ENCODE assay signal across 8 cellular contexts in genomic region chr1:2232255-2232915, GRCh38. TPM values are rescaled to one million over a fixed set of nuclear protein-coding genes. Genes with fewer than 3 reads are reported as not detected.
DNase-seq lines count a peak whose midpoint lies in the region; ATAC-seq and TF ChIP-seq lines count a peak whose summit lies in the region.

No MANE protein-coding gene starts in this region.

- H3K4me3 Mint-ChIP-seq in CD4-positive, CD25-positive, alpha-beta regulatory T cell: peak overlapping the region; percentile 95 to 99 (median 96)
- H3K4me3 Mint-ChIP-seq in activated B cell treated with CpG ODN at 0.5 μM for 24 hours (peak overlapping the region; percentile 95), progenitor cell of endocrine pancreas (ENCODE audit: low read depth) (peak overlapping the region; percentile 94)

- POLR2A ChIA-PET in activated B cell treated with CpG ODN at 0.5 μM for 24 hours (lab: Charles Lee): interaction anchor here (1.0 to 4.3 kb wide), 3 partner anchors 68 to 82 kb away, joined by 4 to 46 read pairs (median 39); no protein-coding TSS in a partner anchor

- peaks cover 0 to 1% (median 0%) of the 10 kb centered on the region in 7 donors for H3K9me3 Mint-ChIP-seq in CD4-positive, CD25-positive, alpha-beta regulatory T cell
- no peaks in the 10 kb centered on the region for H3K9me3 Mint-ChIP-seq in activated B cell treated with CpG ODN at 0.5 μM for 24 hours
- H3K9me3 Mint-ChIP-seq in progenitor cell of endocrine pancreas (ENCODE audit: low read depth): no peaks in the 10 kb centered on the region

- peak overlapping the region; percentile 86 for H3K4me3 ChIP-seq in CD4-positive, CD25-positive, alpha-beta regulatory T cell (ENCODE audit: low read depth, low read length)
- H3K4me3 ChIP-seq in fibroblast of the aortic adventitia (ENCODE audit: low read depth, low read length): peak overlapping the region; percentile 88

- H3K27ac ChIP-seq in CD4-positive, CD25-positive, alpha-beta regulatory T cell (ENCODE audit: insufficient read depth, low read length, poor library complexity, severe bottlenecking): peak overlapping the region; percentile 84

- TF ChIP-seq CTCF in activated B cell treated with CpG ODN at 0.5 μM for 24 hours (IDR thresholded peaks at IDR 0.05) (no peak), fibroblast of the aortic adventitia (IDR thresholded peaks at IDR 0.05; ENCODE audit: insufficient read depth, low read length) (no peak), progenitor cell of endocrine pancreas (IDR thresholded peaks at IDR 0.05; ENCODE audit: unreplicated experiment) (no peak)

- H3K27me3 ChIP-seq in CD4-positive, CD25-positive, alpha-beta regulatory T cell (ENCODE audit: control insufficient read depth, insufficient read depth, low read length): no peaks in the 10 kb centered on the region

- no peak for ATAC-seq in CD4-positive, CD25-positive, alpha-beta regulatory T cell (ENCODE audit: low read depth in 2 of 2)
- no peak for ATAC-seq in activated B cell treated with CpG ODN at 0.5 μM for 24 hours (ENCODE audit: low read depth)
- ATAC-seq in GM18873 (IDR thresholded peaks at IDR 0.05; ENCODE audit: low FRiP score, unreplicated experiment): no peak
- ATAC-seq in GM18498 (IDR thresholded peaks at IDR 0.05; ENCODE audit: unreplicated experiment): no peak

- peaks cover 73% of the 10 kb centered on the region for H3K4me1 ChIP-seq in CD4-positive, CD25-positive, alpha-beta regulatory T cell (ENCODE audit: control insufficient read depth, insufficient read depth, low read length, poor library complexity, severe bottlenecking)

- CTCF ChIA-PET in activated B cell treated with CpG ODN at 0.5 μM for 24 hours (lab: Charles Lee): interaction anchor here (1.0 kb wide), 1 partner anchor 38 kb away, joined by 3 read pairs; the partner anchor contains the start of gene FAAP20

- intact Hi-C loops in activated B cell treated with CpG ODN at 0.5 μM for 24 hours (cut with micrococcal nuclease): no loop called here

- DNase-seq in CD4-positive, CD25-positive, alpha-beta regulatory T cell: no peak
- no peak for DNase-seq in activated B cell treated with CpG ODN at 0.5 μM for 24 hours
- DNase-seq in fibroblast of the aortic adventitia (ENCODE audit: low read depth): no peak
- no peak for DNase-seq in progenitor cell of endocrine pancreas (ENCODE audit: low spot score, unreplicated experiment)
- no peak for DNase-seq in UCSD-AML1 (lab: John Stamatoyannopoulos, UW; ENCODE audit: unreplicated experiment)
- no peak for DNase-seq in dedifferentiated amniotic fluid mesenchymal stem cell (ENCODE audit: extremely low spot score)

- no peaks in the 10 kb centered on the region for H3K9me3 ChIP-seq in CD4-positive, CD25-positive, alpha-beta regulatory T cell (ENCODE audit: control insufficient read depth in 2 of 2, low read length in 2 of 2)

- peak overlapping the region; percentile 94 to 100 (median 97) for H3K27ac Mint-ChIP-seq in CD4-positive, CD25-positive, alpha-beta regulatory T cell
- H3K27ac Mint-ChIP-seq in activated B cell treated with CpG ODN at 0.5 μM for 24 hours (peak overlapping the region; percentile 82), progenitor cell of endocrine pancreas (peak overlapping the region; percentile 87)

- peaks cover 12 to 67% (median 38%) of the 10 kb centered on the region in 4 donors for H3K4me1 Mint-ChIP-seq in CD4-positive, CD25-positive, alpha-beta regulatory T cell
- peaks cover 83% of the 10 kb centered on the region for H3K4me1 Mint-ChIP-seq in activated B cell treated with CpG ODN at 0.5 μM for 24 hours
- peaks cover 40% of the 10 kb centered on the region for H3K4me1 Mint-ChIP-seq in progenitor cell of endocrine pancreas (ENCODE audit: low read depth)

- no peaks in the 10 kb centered on the region for H3K36me3 ChIP-seq in CD4-positive, CD25-positive, alpha-beta regulatory T cell (ENCODE audit: control insufficient read depth, insufficient read depth, low read length)

- H3K36me3 Mint-ChIP-seq in CD4-positive, CD25-positive, alpha-beta regulatory T cell: no peaks in the 10 kb centered on the region
- H3K36me3 Mint-ChIP-seq in activated B cell treated with CpG ODN at 0.5 μM for 24 hours (ENCODE audit: low read depth): peaks cover 11% of the 10 kb centered on the region
- H3K36me3 Mint-ChIP-seq in progenitor cell of endocrine pancreas (ENCODE audit: insufficient read depth): no peaks in the 10 kb centered on the region

- H3K27me3 Mint-ChIP-seq in CD4-positive, CD25-positive, alpha-beta regulatory T cell: peaks cover 21% of the 10 kb centered on the region
- H3K27me3 Mint-ChIP-seq in activated B cell treated with CpG ODN at 0.5 μM for 24 hours (no peaks in the 10 kb centered on the region), progenitor cell of endocrine pancreas (no peaks in the 10 kb centered on the region)

RNA-seq across cellular contexts. Expression of gene SKI, which starts 4.3 kb away (rescaled TPM):
- 218 TPM for total RNA-seq in CD4-positive, CD25-positive, alpha-beta regulatory T cell
- under 1 TPM; 0.25 to 0.57 (median 0.31) TPM for polyA plus RNA-seq in CD4-positive, CD25-positive, alpha-beta regulatory T cell
- 37.2 and 37.6 TPM in 2 replicates for total RNA-seq in activated B cell treated with CpG ODN at 0.5 μM for 24 hours
- total RNA-seq in fibroblast of the aortic adventitia (ENCODE audit: low replicate concordance): 28.1 and 36.6 TPM in 2 replicates
- total RNA-seq in progenitor cell of endocrine pancreas: 56.2 and 59.4 TPM in 2 replicates

RNA-seq across cellular contexts. Expression of gene FAAP20, which starts 37.8 kb away (rescaled TPM):
- total RNA-seq in CD4-positive, CD25-positive, alpha-beta regulatory T cell: 40.4 TPM
- 10 to 100 TPM; 40.0 to 66.5 (median 51.5) TPM for polyA plus RNA-seq in CD4-positive, CD25-positive, alpha-beta regulatory T cell
- total RNA-seq in activated B cell treated with CpG ODN at 0.5 μM for 24 hours (73.7 and 83.9 TPM in 2 replicates), fibroblast of the aortic adventitia (ENCODE audit: low replicate concordance) (18.5 and 23.2 TPM in 2 replicates), progenitor cell of endocrine pancreas (74.3 and 77.9 TPM in 2 replicates)
